In genomic region chr17:67779098-67779672, GRCh38 we compare ENCODE assay signal across 9 cellular contexts. TPM values are rescaled to one million over a fixed set of nuclear protein-coding genes. Genes with fewer than 3 reads are reported as not detected.
DNase-seq lines count a peak whose midpoint lies in the region; ATAC-seq and TF ChIP-seq lines count a peak whose summit lies in the region.
"Had no signal": no experiment of that assay in that cellular context is flagged by ENCODE, and none has a peak within 500 bp of the region (broad histone marks: within the 10 kb centered on the region; RNA-seq: fewer than 3 reads in every experiment).

No MANE protein-coding gene starts in this region.

- H3K4me3 ChIP-seq in CD8-positive, alpha-beta memory T cell (ENCODE audit: low read length): no peak overlapping the region
- H3K4me3 ChIP-seq in epithelial cell of proximal tubule (ENCODE audit: low read depth, low read length): no peak overlapping the region

- H3K4me1 Mint-ChIP-seq in CD8-positive, alpha-beta memory T cell: no peaks in the 10 kb centered on the region
- H3K4me1 Mint-ChIP-seq in HFFc6 (ENCODE audit: low read depth): peaks cover 6% of the 10 kb centered on the region; the same call in 1 of the 2 replicates
- no peaks in the 10 kb centered on the region for H3K4me1 Mint-ChIP-seq in neural crest cell
- H3K4me1 Mint-ChIP-seq: IgD-negative memory B cell had no signal

- POLR2A ChIA-PET in CD8-positive, alpha-beta memory T cell (lab: Charles Lee): no interaction called here

- peak in 3 of 5 donors; percentile 3 to 50 (median 11) for DNase-seq in CD8-positive, alpha-beta memory T cell
- DNase-seq in HFFc6 (no peak), T-helper 9 cell (peak; percentile 20), epithelial cell of proximal tubule (ENCODE audit: low read depth) (no peak), neural crest cell (ENCODE audit: low read depth, low spot score) (peak; percentile 38), NCI-H345 (lab: John Stamatoyannopoulos, UW) (no peak)

- TF ChIP-seq CTCF in HFFc6 (IDR thresholded peaks at IDR 0.05) (peak; percentile 77), epithelial cell of proximal tubule (conservative IDR thresholded peaks at IDR 0.05; ENCODE audit: low read depth, low read length) (peak; percentile 65), neural crest cell (conservative IDR thresholded peaks at IDR 0.05) (peak; percentile 67)

- no peak overlapping the region for H3K4me3 Mint-ChIP-seq in CD8-positive, alpha-beta memory T cell
- H3K4me3 Mint-ChIP-seq in HFFc6: no peak overlapping the region
- H3K4me3 Mint-ChIP-seq in neural crest cell: no peak overlapping the region
- H3K4me3 Mint-ChIP-seq: IgD-negative memory B cell had no signal

- no peaks in the 10 kb centered on the region for H3K36me3 Mint-ChIP-seq in CD8-positive, alpha-beta memory T cell
- H3K36me3 Mint-ChIP-seq in HFFc6 (ENCODE audit: low read depth): no peaks in the 10 kb centered on the region
- no peaks in the 10 kb centered on the region for H3K36me3 Mint-ChIP-seq in neural crest cell (ENCODE audit: low read depth)
- H3K36me3 Mint-ChIP-seq: IgD-negative memory B cell had no signal

- no peak overlapping the region for H3K27ac ChIP-seq in CD8-positive, alpha-beta memory T cell (ENCODE audit: low read depth, low read length)

- no peaks in the 10 kb centered on the region for H3K9me3 ChIP-seq in CD8-positive, alpha-beta memory T cell (ENCODE audit: low read length)

- no peaks in the 10 kb centered on the region for H3K36me3 ChIP-seq in CD8-positive, alpha-beta memory T cell (ENCODE audit: insufficient read depth, low read length)

- CTCF ChIA-PET in CD8-positive, alpha-beta memory T cell (lab: Charles Lee): interaction anchor here (1.2 kb wide), 1 partner anchor 30 kb away, joined by 3 read pairs; no protein-coding TSS in a partner anchor

- ATAC-seq in HG03108 (IDR thresholded peaks at IDR 0.05; ENCODE audit: unreplicated experiment) (no peak), HG02623 (IDR thresholded peaks at IDR 0.05; ENCODE audit: unreplicated experiment) (no peak)

- H3K27me3 ChIP-seq in CD8-positive, alpha-beta memory T cell (ENCODE audit: insufficient read depth, low read length, poor library complexity, severe bottlenecking): no peaks in the 10 kb centered on the region

- no peaks in the 10 kb centered on the region for H3K9me3 Mint-ChIP-seq in CD8-positive, alpha-beta memory T cell
- no peaks in the 10 kb centered on the region for H3K9me3 Mint-ChIP-seq in HFFc6
- no peaks in the 10 kb centered on the region for H3K9me3 Mint-ChIP-seq in neural crest cell
- H3K9me3 Mint-ChIP-seq: IgD-negative memory B cell had no signal

- H3K4me1 ChIP-seq in CD8-positive, alpha-beta memory T cell (ENCODE audit: insufficient read depth, low read length): no peaks in the 10 kb centered on the region

- H3K27ac Mint-ChIP-seq in CD8-positive, alpha-beta memory T cell: no peak overlapping the region
- H3K27ac Mint-ChIP-seq in HFFc6 (no peak overlapping the region), neural crest cell (ENCODE audit: unreplicated experiment) (no peak overlapping the region)
- H3K27ac Mint-ChIP-seq: IgD-negative memory B cell had no signal

- no peaks in the 10 kb centered on the region for H3K27me3 Mint-ChIP-seq in CD8-positive, alpha-beta memory T cell
- H3K27me3 Mint-ChIP-seq in HFFc6 (ENCODE audit: insufficient read depth): peaks cover 4% of the 10 kb centered on the region
- H3K27me3 Mint-ChIP-seq in neural crest cell (ENCODE audit: low read depth): no peaks in the 10 kb centered on the region
- H3K27me3 Mint-ChIP-seq: IgD-negative memory B cell had no signal

RNA-seq across cellular contexts. Expression of gene BPTF, which starts 46.1 kb away (rescaled TPM):
- 10 to 100 TPM; 78.8 to 82.4 TPM for total RNA-seq in CD8-positive, alpha-beta memory T cell
- polyA plus RNA-seq in CD8-positive, alpha-beta memory T cell: 25.1 TPM
- total RNA-seq in HFFc6 (2021; fragmentation: NEBNext Ultra II Directional; extraction: Animal tissue kit (Norgen Biotek cat#: 25700)): 10 to 100 TPM; 55.4 to 60.3 (median 56.9) TPM
- total RNA-seq in epithelial cell of proximal tubule: 27.8 and 38.0 TPM in 2 replicates
- 158 and 161 TPM in 2 replicates for total RNA-seq in neural crest cell

Comparison
In these comparisons a context has a peak if more than half of its experiments do, and no peak if none do; other contexts are left out.
1. DNase-seq: peak in CD8-positive, alpha-beta memory T cell (3 of 5), T-helper 9 cell (single experiment) and neural crest cell (single experiment); none in HFFc6 (single experiment), epithelial cell of proximal tubule (single experiment) and NCI-H345 (single experiment).
2. Peak in every context shown above with its lines, with median percentiles within 50 percentile points of each other: CTCF ChIP-seq.